Comparison of ENCODE assay signal across 15 cellular contexts in the genomic region with DNA sequence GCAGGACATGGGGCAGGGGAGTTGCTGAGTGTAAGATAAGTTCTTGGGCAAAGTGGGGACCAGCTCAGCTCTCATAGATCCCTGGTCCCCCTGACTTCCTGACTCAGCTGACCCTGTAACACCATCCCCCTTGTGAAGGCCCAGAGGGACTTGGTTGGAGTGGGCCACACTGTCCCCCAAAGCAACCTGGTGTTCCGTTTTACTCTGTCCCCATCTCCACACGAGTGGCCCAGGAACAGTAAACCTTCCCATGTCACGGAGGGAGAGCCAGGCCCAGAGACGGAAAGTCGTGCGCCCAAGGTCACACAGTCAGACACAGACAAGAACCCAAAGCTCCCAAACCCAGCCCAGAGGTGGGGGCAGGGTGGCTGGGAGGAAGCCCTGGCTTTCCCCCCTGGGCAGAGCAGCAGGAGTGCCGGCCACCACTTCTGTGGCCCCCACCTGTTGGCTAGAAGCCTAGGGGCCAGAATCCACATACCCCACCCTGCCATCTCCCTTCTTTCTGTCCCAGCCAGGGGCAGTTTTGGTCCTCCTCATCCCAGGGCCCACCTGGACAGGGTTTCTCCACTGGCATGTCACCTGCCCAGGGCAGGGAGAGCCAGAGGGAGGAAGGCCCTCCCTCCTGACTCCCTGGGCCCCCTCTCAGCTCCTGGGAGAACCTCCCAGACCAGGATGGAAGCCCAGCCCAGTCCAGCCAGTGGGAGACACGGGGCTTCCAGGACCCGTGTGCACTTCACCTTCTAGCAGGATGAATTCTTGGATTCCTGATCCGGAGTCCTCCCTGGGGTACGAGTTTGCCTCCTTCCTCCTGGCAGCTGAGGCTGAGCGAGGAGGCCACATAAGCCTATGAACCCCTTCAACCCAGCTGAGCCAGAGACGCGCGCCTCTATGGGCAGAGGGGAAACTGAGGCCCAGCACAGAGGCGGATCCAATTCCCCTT. TPM values are rescaled to one million over a fixed set of nuclear protein-coding genes. Genes with fewer than 3 reads are reported as not detected.
DNase-seq lines count a peak whose midpoint lies in the region; ATAC-seq and TF ChIP-seq lines count a peak whose summit lies in the region.
"Had no signal": no experiment of that assay in that cellular context is flagged by ENCODE, and none has a peak within 500 bp of the region (broad histone marks: within the 10 kb centered on the region; RNA-seq: fewer than 3 reads in every experiment).

No MANE protein-coding gene starts in this region.

- ATAC-seq in left colon (no peak), HG03139 (IDR thresholded peaks at IDR 0.05; ENCODE audit: unreplicated experiment) (no peak)

- DNase-seq in endodermal cell (peak; percentile 61), left colon (no peak), H4 (ENCODE audit: low spot score) (no peak), HuH-7.5 (ENCODE audit: low spot score) (no peak)
- DNase-seq: activated T-cell treated with anti-CD3 and anti-CD28 coated beads for 4 hours, anterior cingulate cortex, C1 segment of cervical spinal cord, NCI-H187, NCI-H748 treated with DMSO at 0.1 percent for 48 hours had no signal

- H3K4me1 ChIP-seq in BLaER1 (0 out of 2 replicates have a peak, but pooled peaks cover 6% of the 10 kb centered on the region), HUES6 (ENCODE audit: control insufficient read depth, insufficient read depth, low read length) (peaks cover 20% of the 10 kb centered on the region), endodermal cell (ENCODE audit: control insufficient read depth, insufficient read depth, low read length) (no peaks in the 10 kb centered on the region)

- H3K9me3 Mint-ChIP-seq in endodermal cell (peaks cover 3% of the 10 kb centered on the region), nephron (no peaks in the 10 kb centered on the region)

- H3K4me3 Mint-ChIP-seq in endodermal cell (peak overlapping the region; percentile 48), nephron (peak overlapping the region in 2 of 3 experiments; percentile 46 to 53)

- H3K36me3 ChIP-seq in BLaER1 (no peaks in the 10 kb centered on the region), HUES6 (ENCODE audit: control insufficient read depth, insufficient read depth, low read length) (no peaks in the 10 kb centered on the region), endodermal cell (ENCODE audit: control insufficient read depth, insufficient read depth, low read length) (no peaks in the 10 kb centered on the region)

- H3K4me1 Mint-ChIP-seq in endodermal cell (peaks cover 7% of the 10 kb centered on the region), nephron (no peaks in the 10 kb centered on the region)

- H3K4me3 ChIP-seq in BLaER1: peak overlapping the region; percentile 62; the same call in 1 of the 2 replicates
- peak overlapping the region; percentile 74 for H3K4me3 ChIP-seq in HUES6 (ENCODE audit: low read depth, low read length)
- H3K4me3 ChIP-seq in endodermal cell (ENCODE audit: low read length): no peak overlapping the region

- peak overlapping the region; percentile 84; the same call in 1 of the 2 replicates for H3K4me2 ChIP-seq in BLaER1

- TF ChIP-seq CTCF in endodermal cell (conservative IDR thresholded peaks at IDR 0.05) (no peak), nephron (IDR thresholded peaks at IDR 0.05; ENCODE audit: unreplicated experiment in 3 of 3) (no peak)

- WGBS in endodermal cell (ENCODE audit: insufficient coverage in 1 of 2, insufficient read length in 1 of 2), 2 experiments: 61 to 65% methylated on average over 10 to 16 of the region's 16 CpGs

- H3K9me3 ChIP-seq in BLaER1 (peaks cover 3% of the 10 kb centered on the region), HUES6 (ENCODE audit: control insufficient read depth, insufficient read depth, low read depth, low read length) (peaks cover under 1% of the 10 kb centered on the region; the same call in 1 of the 2 replicates), endodermal cell (ENCODE audit: control insufficient read depth, low read length) (no peaks in the 10 kb centered on the region)

- H3K36me3 Mint-ChIP-seq in endodermal cell (ENCODE audit: low read depth) (no peaks in the 10 kb centered on the region), nephron (ENCODE audit: low read depth) (no peaks in the 10 kb centered on the region)

- peaks cover 15% of the 10 kb centered on the region for H4K20me1 ChIP-seq in BLaER1

- H3K27me3 Mint-ChIP-seq in endodermal cell (ENCODE audit: insufficient read depth): peaks cover 75% of the 10 kb centered on the region
- H3K27me3 Mint-ChIP-seq in nephron (ENCODE audit: low read depth): peaks cover 90% of the 10 kb centered on the region

- no peak overlapping the region for H3K27ac Mint-ChIP-seq in endodermal cell
- no peak overlapping the region for H3K27ac Mint-ChIP-seq in nephron

- H3K27me3 ChIP-seq in BLaER1 (peaks cover 55% of the 10 kb centered on the region), HUES6 (ENCODE audit: control insufficient read depth, insufficient read depth, low read length) (peaks cover 62% of the 10 kb centered on the region), endodermal cell (ENCODE audit: control insufficient read depth, insufficient read depth, low read length, poor library complexity, severe bottlenecking) (peaks cover 65% of the 10 kb centered on the region)

- intact Hi-C loops in left colon (cut with DNase I, micrococcal nuclease): no loop called here

- H3K9ac ChIP-seq in BLaER1: no peak overlapping the region
- H3K9ac ChIP-seq in HUES6 (ENCODE audit: low read length): peak overlapping the region; percentile 22
- no peak overlapping the region for H3K9ac ChIP-seq in endodermal cell (ENCODE audit: extremely low read depth, low read length, poor library complexity, severe bottlenecking)

- no peak overlapping the region for H3K27ac ChIP-seq in BLaER1
- no peak overlapping the region for H3K27ac ChIP-seq in HUES6 (ENCODE audit: low read depth, low read length)
- H3K27ac ChIP-seq in endodermal cell (ENCODE audit: low read depth, low read length): no peak overlapping the region
- H3K27ac ChIP-seq: KMS-11 had no signal

RNA-seq across cellular contexts. Expression of gene VPS37D, which starts 20.6 kb away (rescaled TPM):
- total RNA-seq in endodermal cell (1 to 10 TPM; 6.1 to 9.1 TPM), left colon (under 1 TPM; 0.70 to 0.78 TPM)
- 12.5 TPM for polyA plus RNA-seq in endodermal cell (2013, experiment 1 of 2)
- 10.6 TPM for polyA plus RNA-seq in endodermal cell (2013, experiment 2 of 2)
- total RNA-seq in H4 (2014; rRNA removed; shearing (Covaris generic)): 3.7 and 6.3 TPM in 2 replicates

RNA-seq across cellular contexts. Expression of gene MLXIPL, which starts 22.7 kb away (rescaled TPM):
- total RNA-seq in endodermal cell (10 to 100 TPM; 39.7 to 58.0 TPM), left colon (10 to 100 TPM; 13.2 to 23.3 TPM)
- 5.2 TPM for polyA plus RNA-seq in endodermal cell (2013, experiment 1 of 2)
- polyA plus RNA-seq in endodermal cell (2013, experiment 2 of 2): 2.8 TPM
- not detected in 2 replicates for total RNA-seq in H4 (2014; rRNA removed; shearing (Covaris generic))
- total RNA-seq: frontal cortex had no signal

RNA-seq across cellular contexts. Expression of gene DNAJC30, which starts 36.2 kb away (rescaled TPM):
- 10 to 100 TPM in 1 of 2 donors, 1 to 10 TPM in 1; 8.9 to 11.1 TPM for total RNA-seq in endodermal cell
- 4.6 TPM for polyA plus RNA-seq in endodermal cell (2013, experiment 1 of 2)
- polyA plus RNA-seq in endodermal cell (2013, experiment 2 of 2): 4.4 TPM
- 10 to 100 TPM in 1 of 2 donors, 1 to 10 TPM in 1; 8.5 to 10.0 TPM for total RNA-seq in left colon
- total RNA-seq in H4 (2014; rRNA removed; shearing (Covaris generic)): 2.0 and 2.7 TPM in 2 replicates

RNA-seq across cellular contexts. Expression of gene BUD23, which starts 36.3 kb away (rescaled TPM):
- 10 to 100 TPM; 62.2 to 67.2 TPM for total RNA-seq in endodermal cell
- 55.9 TPM for polyA plus RNA-seq in endodermal cell (2013, experiment 1 of 2)
- polyA plus RNA-seq in endodermal cell (2013, experiment 2 of 2): 66.2 TPM
- total RNA-seq in left colon: 10 to 100 TPM; 39.0 to 48.2 TPM
- 31.9 and 80.5 TPM in 2 replicates for total RNA-seq in H4 (2014; rRNA removed; shearing (Covaris generic))

Comparison
In these comparisons a context has a peak if more than half of its experiments do, and no peak if none do; other contexts are left out.
1. RNA of gene MLXIPL, which starts 22.7 kb away (total RNA-seq): 39.7 to 58.0 TPM in endodermal cell and 13.2 to 23.3 TPM in left colon; not detected in H4; every median in the first group is over 10 times any median in the second.